Comparison of ENCODE assay signal across 18 cellular contexts in the genomic region with DNA sequence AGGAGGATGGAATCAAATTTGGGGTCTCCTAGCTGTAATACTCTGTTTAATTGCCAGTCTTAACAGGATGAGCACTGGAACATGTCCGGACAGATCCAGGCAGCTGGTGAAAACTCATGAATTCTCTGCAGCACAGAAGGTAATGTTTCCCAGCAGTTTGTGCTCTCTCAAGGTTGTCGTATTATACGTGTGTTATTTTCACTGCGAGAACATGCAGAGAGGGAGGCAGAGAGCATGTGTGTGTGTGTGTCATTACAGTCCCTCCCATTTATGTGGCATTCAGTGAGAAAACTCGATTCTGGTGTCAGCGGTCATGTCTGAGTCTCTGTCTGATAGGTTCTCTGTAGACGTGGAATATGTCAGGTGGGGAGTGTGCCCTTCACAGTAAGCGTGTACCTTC.
DNase-seq lines count a peak whose midpoint lies in the region; ATAC-seq and TF ChIP-seq lines count a peak whose summit lies in the region.
"Had no signal": no experiment of that assay in that cellular context is flagged by ENCODE, and none has a peak within 500 bp of the region (broad histone marks: within the 10 kb centered on the region; RNA-seq: fewer than 3 reads in every experiment).

No MANE protein-coding gene starts in this region.

- no peaks in the 10 kb centered on the region for H3K79me1 ChIP-seq in H9 (ENCODE audit: insufficient read depth, low read depth, low read length, poor library complexity, severe bottlenecking)

- H3K4me1 Mint-ChIP-seq in H9 (peaks cover 30 to 31% of the 10 kb centered on the region in 2 experiments), nephron (peaks cover 15% of the 10 kb centered on the region)

- no peaks in the 10 kb centered on the region for H3K9me3 ChIP-seq in H9 (ENCODE audit: control insufficient read depth, low read depth, low read length)
- H3K9me3 ChIP-seq: psoas muscle had no signal

- no peak overlapping the region for H4K8ac ChIP-seq in H9 (replicated peaks; ENCODE audit: insufficient read length, low read depth, low read length)

- no peak overlapping the region for H3K4ac ChIP-seq in H9 (ENCODE audit: low read depth, low read length)

- no peak overlapping the region for H4K91ac ChIP-seq in H9 (ENCODE audit: insufficient read length, low read depth, low read length)

- H2BK12ac ChIP-seq in H9 (ENCODE audit: insufficient read length, low read depth, low read length) = no peak overlapping the region

- H2BK20ac ChIP-seq in H9 (ENCODE audit: low read depth, low read length, poor library complexity, severe bottlenecking) = no peak overlapping the region

- H4K20me1 ChIP-seq in H9 (ENCODE audit: control insufficient read depth, insufficient read depth, insufficient read length) = no peaks in the 10 kb centered on the region

- H3K79me2 ChIP-seq in H9 (ENCODE audit: insufficient read depth, low read length) = no peaks in the 10 kb centered on the region
- H3K79me2 ChIP-seq: hepatocyte had no signal

- H3K4me3 ChIP-seq in dorsolateral prefrontal cortex = peak overlapping the region in 16 of 59 donors; percentile 1 to 58 (median 46)
- H3K4me3 ChIP-seq in H7 (ENCODE audit: insufficient read depth, low read depth, low read length) = no peak overlapping the region
- H3K4me3 ChIP-seq: hepatocyte, psoas muscle had no signal

- no peak overlapping the region for H3K9ac ChIP-seq in H9 (ENCODE audit: extremely low read depth, insufficient read length, low read length)

- no peak overlapping the region for H3K27ac ChIP-seq in H9 (ENCODE audit: insufficient read length, low read depth, low read length)
- peak overlapping the region in 37 of 59 donors; percentile 6 to 76 (median 52) for H3K27ac ChIP-seq in dorsolateral prefrontal cortex
- H3K27ac ChIP-seq: hepatocyte, HL-60, psoas muscle had no signal

- peak overlapping the region; percentile 52 for H3K14ac ChIP-seq in H9 (ENCODE audit: insufficient read depth, low read length)

- H3K27me3 Mint-ChIP-seq in H9 (ENCODE audit: low read depth) (0 out of 2 replicates have a peak, but pooled peaks cover 4% of the 10 kb centered on the region), nephron (ENCODE audit: low read depth) (peaks cover 16% of the 10 kb centered on the region)

- no peak overlapping the region for H3T11ph ChIP-seq in H9 (ENCODE audit: low read length)

- H2BK15ac ChIP-seq in H9 (ENCODE audit: low read depth, low read length) = no peak overlapping the region

- no peaks in the 10 kb centered on the region for H3K36me3 Mint-ChIP-seq in H9 (ENCODE audit: insufficient read depth in 1 of 3, low read depth in 3 of 3)
- H3K36me3 Mint-ChIP-seq in nephron (ENCODE audit: low read depth) = no peaks in the 10 kb centered on the region

- H3K4me2 ChIP-seq in H9 (ENCODE audit: insufficient read depth, insufficient read length, low read length) = no peak overlapping the region
- H3K4me2 ChIP-seq: hepatocyte had no signal

- H3K23me2 ChIP-seq in H9 (ENCODE audit: insufficient read length, low read depth, low read length, poor library complexity, severe bottlenecking) = no peaks in the 10 kb centered on the region

- H2BK120ac ChIP-seq in H9 (ENCODE audit: low read depth, low read length, poor library complexity, severe bottlenecking) = no peak overlapping the region

- peak overlapping the region in 1 of 3 experiments; percentile 97; a peak in 2 of 7 replicates for H3K27ac Mint-ChIP-seq in H9
- peak overlapping the region in 2 of 3 experiments; percentile 6 to 40 for H3K27ac Mint-ChIP-seq in nephron
- H3K27ac Mint-ChIP-seq: T-helper 1 cell treated with Interleukin-12 subunit alpha and Interleukin-12 subunit beta and Interleukin-4 antibody, amounts not matched to agents 30 μg/mL and 1 μg/mL, for 36 hours had no signal

- no peaks in the 10 kb centered on the region for H3K9me3 Mint-ChIP-seq in H9
- no peaks in the 10 kb centered on the region for H3K9me3 Mint-ChIP-seq in nephron
- H3K9me3 Mint-ChIP-seq: T-helper 1 cell treated with Interleukin-12 subunit alpha and Interleukin-12 subunit beta and Interleukin-4 antibody, amounts not matched to agents 30 μg/mL and 1 μg/mL, for 36 hours had no signal

- no peak overlapping the region for H3K56ac ChIP-seq in H9 (ENCODE audit: insufficient read length, low read depth, low read length)

- no peak overlapping the region for H2AK5ac ChIP-seq in H9 (ENCODE audit: insufficient read length, low read length)

- H3K23ac ChIP-seq in H9 (ENCODE audit: insufficient read length, low read depth, low read length) = no peak overlapping the region

- DNase-seq in H9 (no peak), NCI-H510A treated with DMSO at 0.1 percent for 48 hours (lab: John Stamatoyannopoulos, UW) (peak; percentile 29), dorsolateral prefrontal cortex (no peak), H7 (no peak), omental fat pad (ENCODE audit: low spot score) (no peak), NCI-H2196 treated with DMSO at 0.1 percent for 48 hours (lab: John Stamatoyannopoulos, UW; ENCODE audit: unreplicated experiment) (no peak), NCI-H82 (lab: John Stamatoyannopoulos, UW) (no peak)
- DNase-seq: activated CD4-positive, CD25-positive, alpha-beta regulatory T cell; activated gamma-delta T cell treated with Interleukin-2 at 50 U/mL for 16 hours; GF-D8; left cardiac atrium; psoas muscle; RPMI8226; stimulated activated CD4-positive, alpha-beta T cell treated with anti-CD3 and anti-CD28 coated beads, Interleukin-15, amount 100 ng/mL, for 24 hours had no signal

- H3K36me3 ChIP-seq in H7 (replicated peaks; ENCODE audit: control insufficient read depth, insufficient read depth, low read length) = no peaks in the 10 kb centered on the region

- no peaks in the 10 kb centered on the region for H3K27me3 ChIP-seq in H9 (ENCODE audit: insufficient read depth, low read length)
- peaks cover 0 to 8% (median 0%) of the 10 kb centered on the region in 45 donors for H3K27me3 ChIP-seq in dorsolateral prefrontal cortex
- H3K27me3 ChIP-seq in H7 (ENCODE audit: control insufficient read depth, insufficient read depth, low read length) = no peaks in the 10 kb centered on the region
- H3K27me3 ChIP-seq: hepatocyte had no signal

- no peak for ATAC-seq in omental fat pad (ENCODE audit: low FRiP score)
- ATAC-seq: left cardiac atrium, psoas muscle had no signal

- H3K4me3 Mint-ChIP-seq in H9 = no peak overlapping the region
- peak overlapping the region in 1 of 3 experiments; percentile 11 for H3K4me3 Mint-ChIP-seq in nephron
- H3K4me3 Mint-ChIP-seq: T-helper 1 cell treated with Interleukin-12 subunit alpha and Interleukin-12 subunit beta and Interleukin-4 antibody, amounts not matched to agents 30 μg/mL and 1 μg/mL, for 36 hours had no signal

- no peak overlapping the region for H4K5ac ChIP-seq in H9 (ENCODE audit: insufficient read length, low read depth, low read length)

- no peak overlapping the region for H2AFZ ChIP-seq in H9 (ENCODE audit: low read length)
- H2AFZ ChIP-seq: hepatocyte had no signal

- WGBS in H9 (ENCODE audit: extremely low coverage, insufficient read length, low lambda C conversion rate) = no CpG with 5 or more reads among the region's 8 CpGs

- TF ChIP-seq CTCF in H9 (conservative IDR thresholded peaks at IDR 0.05) = no peak
- no peak for TF ChIP-seq CTCF in dorsolateral prefrontal cortex (IDR thresholded peaks at IDR 0.05 in 54 of 56, conservative IDR thresholded peaks at IDR 0.05 in 2 of 56; ENCODE audit: low read depth in 1 of 56, partially characterized antibody in 56 of 56)
- TF ChIP-seq CTCF in nephron (IDR thresholded peaks at IDR 0.05; ENCODE audit: unreplicated experiment in 3 of 3) = no peak
- TF ChIP-seq CTCF in omental fat pad (IDR thresholded peaks at IDR 0.05) = no peak

- no peak overlapping the region for H2BK5ac ChIP-seq in H9 (ENCODE audit: insufficient read length, low read length)

- H3K18ac ChIP-seq in H9 (ENCODE audit: insufficient read length, low read depth, low read length) = peak overlapping the region; percentile 37

- no peaks in the 10 kb centered on the region for H3K4me1 ChIP-seq in H9 (ENCODE audit: insufficient read depth, low read length)
- H3K4me1 ChIP-seq: psoas muscle had no signal

- intact Hi-C loops in dorsolateral prefrontal cortex (cut with DNase I) = loop anchor here in 1 of 2 donors (5.0 kb wide), 2 partner anchors 46 to 149 kb away; a partner anchor contains a TSS
